In genomic region chr9:68781866-68782265, GRCh38 we compare ENCODE assay signal across 15 cellular contexts.
DNase-seq lines count a peak whose midpoint lies in the region; ATAC-seq and TF ChIP-seq lines count a peak whose summit lies in the region.
"Had no signal": no experiment of that assay in that cellular context is flagged by ENCODE, and none has a peak within 500 bp of the region (broad histone marks: within the 10 kb centered on the region; RNA-seq: fewer than 3 reads in every experiment).

No MANE protein-coding gene starts in this region.

- H3K36me3 ChIP-seq in OCI-LY7 (ENCODE audit: insufficient read depth, low read length) (peaks cover 22% of the 10 kb centered on the region; the same call in 1 of the 2 replicates), fibroblast of lung (ENCODE audit: control insufficient read depth, insufficient read depth, low read length) (no peaks in the 10 kb centered on the region), skeletal muscle satellite cell (ENCODE audit: insufficient read depth, low read length) (no peaks in the 10 kb centered on the region)

- H3K27me3 Mint-ChIP-seq in activated T-cell treated with anti-CD3 and anti-CD28 coated beads, Interleukin-2, amount 50 U/mL, for 72 hours (ENCODE audit: low read depth) = no peaks in the 10 kb centered on the region
- H3K27me3 Mint-ChIP-seq: central memory CD8-positive, alpha-beta T cell had no signal

- H3K9me3 Mint-ChIP-seq in activated T-cell treated with anti-CD3 and anti-CD28 coated beads, Interleukin-2, amount 50 U/mL, for 72 hours = no peaks in the 10 kb centered on the region
- H3K9me3 Mint-ChIP-seq: central memory CD8-positive, alpha-beta T cell had no signal

- DNase-seq in activated T-cell treated with anti-CD3 and anti-CD28 coated beads, Interleukin-2, amount 50 U/mL, for 72 hours = no peak
- no peak for DNase-seq in activated T-cell treated with anti-CD3 and anti-CD28 coated beads, Interleukin-2, amount 50 U/mL, for 1 hour
- DNase-seq in OCI-LY7 (ENCODE audit: low spot score) (no peak), fibroblast of lung (ENCODE audit: low read depth in 2 of 2) (no peak), inferior parietal cortex (ENCODE audit: extremely low spot score) (no peak)
- DNase-seq: activated CD8-positive, alpha-beta memory T cell treated with anti-CD3 and anti-CD28 coated beads, Interleukin-2, amount 50 U/mL, for 4 hours; foreskin fibroblast; NCI-H1092 treated with DMSO at 0.1 percent for 48 hours; small intestine; T-helper 9 cell had no signal

- H3K4me2 ChIP-seq in OCI-LY7 (ENCODE audit: low read length) (peak overlapping the region; percentile 94), fibroblast of lung (ENCODE audit: extremely low read depth, insufficient read depth, low read length) (peak overlapping the region; percentile 54), skeletal muscle satellite cell (ENCODE audit: low read length) (peak overlapping the region; percentile 19)

- no peak overlapping the region for H3K27ac Mint-ChIP-seq in activated T-cell treated with anti-CD3 and anti-CD28 coated beads, Interleukin-2, amount 50 U/mL, for 72 hours

- H4K20me1 ChIP-seq in OCI-LY7 (ENCODE audit: insufficient read depth, low read length) (peaks cover 33% of the 10 kb centered on the region), fibroblast of lung (ENCODE audit: control insufficient read depth, extremely low read depth, insufficient read depth, low read length) (no peaks in the 10 kb centered on the region)

- no peak overlapping the region for H2AFZ ChIP-seq in OCI-LY7 (ENCODE audit: low read length)
- no peak overlapping the region for H2AFZ ChIP-seq in fibroblast of lung (ENCODE audit: low read length)

- H3K79me2 ChIP-seq in OCI-LY7 (ENCODE audit: insufficient read depth, low read depth, low read length) = peaks cover 44% of the 10 kb centered on the region
- H3K79me2 ChIP-seq in fibroblast of lung (ENCODE audit: control insufficient read depth, insufficient read depth, low read length) = peaks cover 15% of the 10 kb centered on the region

- H3K4me1 ChIP-seq in OCI-LY7 (ENCODE audit: insufficient read depth, low read length, poor library complexity, severe bottlenecking) (peaks cover 41% of the 10 kb centered on the region), fibroblast of lung (ENCODE audit: control insufficient read depth, extremely low read depth, insufficient read depth, low read length) (peaks cover 11% of the 10 kb centered on the region), skeletal muscle satellite cell (ENCODE audit: control insufficient read depth, insufficient read depth, low read length) (peaks cover 20% of the 10 kb centered on the region)

- ATAC-seq in activated T-cell treated with anti-CD3 and anti-CD28 coated beads, Interleukin-2, amount 50 U/mL, for 72 hours (replicated peaks in 1 of 2) = no peak
- ATAC-seq in GM19328 (IDR thresholded peaks at IDR 0.05; ENCODE audit: unreplicated experiment) = no peak
- ATAC-seq in HG02981 (IDR thresholded peaks at IDR 0.05; ENCODE audit: unreplicated experiment) = no peak

- no peaks in the 10 kb centered on the region for H3K9me2 ChIP-seq in OCI-LY7 (ENCODE audit: insufficient read depth, low read length)

- CTCF ChIA-PET in OCI-LY7 (lab: Charles Lee; ENCODE audit: unreplicated experiment) = no interaction called here

- no TSS peak for BruUV-seq in OCI-LY7 (replicated peaks; lab: Mats Ljungman, UMichigan)

- POLR2A ChIA-PET in OCI-LY7 (lab: Charles Lee) = interaction anchor here (0.7 to 1.1 kb wide), 2 partner anchors 254 to 563 kb away, joined by 3 to 4 read pairs; no protein-coding TSS in a partner anchor

- H3K27ac ChIP-seq in OCI-LY7 (ENCODE audit: low read depth, low read length, poor library complexity, severe bottlenecking) (no peak overlapping the region), fibroblast of lung (ENCODE audit: insufficient read depth, low read length) (no peak overlapping the region)

- no peak for TF ChIP-seq CTCF in OCI-LY7 (conservative IDR thresholded peaks at IDR 0.05; ENCODE audit: low read length)
- no peak for TF ChIP-seq CTCF in fibroblast of lung (conservative IDR thresholded peaks at IDR 0.05 in 1 of 2, IDR thresholded peaks at IDR 0.05 in 1 of 2; ENCODE audit: low read depth in 1 of 2, low read length in 2 of 2)

- peaks cover 5% of the 10 kb centered on the region for H3K4me1 Mint-ChIP-seq in activated T-cell treated with anti-CD3 and anti-CD28 coated beads, Interleukin-2, amount 50 U/mL, for 72 hours (ENCODE audit: low read depth)

- H3K9me3 ChIP-seq in OCI-LY7 (ENCODE audit: low read length) = no peaks in the 10 kb centered on the region
- no peaks in the 10 kb centered on the region for H3K9me3 ChIP-seq in fibroblast of lung (ENCODE audit: control insufficient read depth, insufficient read depth, low read depth, low read length)
- H3K9me3 ChIP-seq in skeletal muscle satellite cell (replicated peaks; ENCODE audit: low read length) = no peaks in the 10 kb centered on the region

- H3K4me3 Mint-ChIP-seq in activated T-cell treated with anti-CD3 and anti-CD28 coated beads, Interleukin-2, amount 50 U/mL, for 72 hours = peak overlapping the region; percentile 46
- H3K4me3 Mint-ChIP-seq: central memory CD8-positive, alpha-beta T cell had no signal

- peak overlapping the region; percentile 85 for H3K4me3 ChIP-seq in OCI-LY7 (ENCODE audit: low read depth, low read length, poor library complexity, severe bottlenecking)
- peak overlapping the region in 2 of 4 experiments; percentile 0 to 12 for H3K4me3 ChIP-seq in fibroblast of lung (replicated peaks in 1 of 4; ENCODE audit: control extremely low read depth in 1 of 4, insufficient read depth in 1 of 4, low read depth in 3 of 4, low read length in 4 of 4)
- no peak overlapping the region for H3K4me3 ChIP-seq in skeletal muscle satellite cell (ENCODE audit: low read length)
- H3K4me3 ChIP-seq: lung had no signal

- H3K27me3 ChIP-seq in fibroblast of lung (ENCODE audit: control insufficient read depth, insufficient read depth, low read length) (no peaks in the 10 kb centered on the region), skeletal muscle satellite cell (ENCODE audit: control insufficient read depth, insufficient read depth, low read length) (no peaks in the 10 kb centered on the region)

- intact Hi-C loops in OCI-LY7 (cut with micrococcal nuclease; ENCODE audit: unreplicated experiment) = loop anchor here (2.0 to 10.0 kb wide), 5 partner anchors 77 to 973 kb away; partner anchors contain the start of gene PIP5K1B

- H3K9ac ChIP-seq in fibroblast of lung (ENCODE audit: insufficient read depth, low read length) (no peak overlapping the region), skeletal muscle satellite cell (ENCODE audit: low read depth, low read length) (no peak overlapping the region)

- no peaks in the 10 kb centered on the region for H3K36me3 Mint-ChIP-seq in activated T-cell treated with anti-CD3 and anti-CD28 coated beads, Interleukin-2, amount 50 U/mL, for 72 hours (ENCODE audit: insufficient read depth in 2 of 2)

Comparison
In these comparisons a context has a peak if more than half of its experiments do, and no peak if none do; other contexts are left out.
1. H3K4me2 ChIP-seq: peak in every context shown above with its lines; median percentile 94 in OCI-LY7; 54 in fibroblast of lung; 19 in skeletal muscle satellite cell.